ENCODE assay signal across 20 cellular contexts in the genomic region with DNA sequence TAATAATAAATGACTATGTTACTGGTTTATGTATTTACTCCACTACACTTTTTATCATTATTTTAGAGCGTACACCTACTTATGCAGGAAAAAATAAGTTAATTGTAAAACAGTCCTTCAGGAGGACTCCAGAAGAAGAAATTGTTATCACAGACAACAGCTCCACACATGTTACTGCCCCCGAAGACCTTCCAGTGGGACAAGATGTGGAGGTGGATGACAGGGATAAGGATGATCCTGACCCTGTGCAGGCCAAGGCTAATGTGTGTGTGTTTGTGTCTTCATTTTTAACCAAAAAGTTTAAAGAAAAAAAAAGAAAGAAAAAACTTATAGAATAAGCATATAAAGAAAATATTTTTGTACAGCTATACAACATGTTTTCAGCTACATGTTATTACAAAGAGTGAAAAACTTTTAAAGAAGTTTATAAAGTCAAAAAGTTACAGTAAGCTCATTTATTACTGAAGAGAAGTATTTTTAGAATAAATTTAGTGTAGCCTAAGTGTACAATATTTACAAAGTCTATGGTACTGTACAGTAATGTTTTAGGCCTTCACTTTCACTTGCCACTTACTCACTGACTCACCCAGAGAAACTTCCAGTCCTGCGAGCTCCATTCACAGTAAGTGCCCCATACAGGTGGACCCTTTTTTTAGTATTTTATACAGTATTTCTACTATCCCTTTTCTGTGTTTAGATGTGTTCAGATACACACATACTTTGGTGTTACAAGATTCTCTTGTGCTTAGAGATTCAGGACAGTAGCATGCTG. TPM values are rescaled to one million over a fixed set of nuclear protein-coding genes. Genes with fewer than 3 reads are reported as not detected.
DNase-seq lines count a peak whose midpoint lies in the region; ATAC-seq, FAIRE-seq and TF ChIP-seq lines count a peak whose summit lies in the region.
"Had no signal": no experiment of that assay in that cellular context is flagged by ENCODE, and none has a peak within 500 bp of the region (broad histone marks: within the 10 kb centered on the region; RNA-seq: fewer than 3 reads in every experiment).

No MANE protein-coding gene starts in this region.

- no peak overlapping the region for H3K4me3 Mint-ChIP-seq in T-cell
- H3K4me3 Mint-ChIP-seq: activated CD4-positive, alpha-beta memory T cell treated with anti-CD3 and anti-CD28 coated beads, Interleukin-2, amount 10 ng/mL, durations not matched to agents 7 days and 5 days; natural killer cell had no signal

- peak; percentile 39 for ATAC-seq in GM19351 (IDR thresholded peaks at IDR 0.05; ENCODE audit: unreplicated experiment)
- no peak for ATAC-seq in T-cell (replicated peaks in 1 of 4)
- ATAC-seq in HG03520 (IDR thresholded peaks at IDR 0.05; ENCODE audit: unreplicated experiment) = no peak
- no peak for ATAC-seq in gastrocnemius medialis
- ATAC-seq: natural killer cell, Panc1 had no signal

- peaks cover 17% of the 10 kb centered on the region for H3K36me3 Mint-ChIP-seq in T-cell
- H3K36me3 Mint-ChIP-seq: natural killer cell had no signal

- POLR2A ChIA-PET in T-cell (lab: Charles Lee) = no interaction called here

- FAIRE-seq in HTR-8/SVneo (lab: Jason Lieb, UNC) = peak; percentile 23
- FAIRE-seq: small intestine had no signal

- no peak overlapping the region for H3K4me3 ChIP-seq in epithelial cell of esophagus (ENCODE audit: low read length)
- H3K4me3 ChIP-seq in vagina = no peak overlapping the region
- H3K4me3 ChIP-seq in gastrocnemius medialis = no peak overlapping the region
- H3K4me3 ChIP-seq: transverse colon had no signal

- H3K36me3 ChIP-seq in vagina (no peaks in the 10 kb centered on the region), gastrocnemius medialis (no peaks in the 10 kb centered on the region)
- H3K36me3 ChIP-seq: transverse colon had no signal

- DNase-seq in ELR (ENCODE audit: low read depth) = peak; percentile 63
- no peak for DNase-seq in HTR-8/SVneo (ENCODE audit: insufficient read length, low spot score)
- peak; percentile 63 for DNase-seq in epithelial cell of esophagus (ENCODE audit: low read depth)
- no peak for DNase-seq in vagina (ENCODE audit: extremely low spot score in 2 of 2)
- DNase-seq in T-cell = no peak
- no peak for DNase-seq in gastrocnemius medialis
- DNase-seq: activated CD4-positive, alpha-beta memory T cell treated with anti-CD3 and anti-CD28 coated beads, Interleukin-2, amount 10 ng/mL, durations not matched to agents 7 days and 5 days; activated gamma-delta T cell; anterior cingulate cortex; cortex of kidney; natural killer cell; NCI-H2081; NCI-H69; posterior cingulate gyrus; small intestine; transverse colon had no signal

- peak overlapping the region in 1 of 2 donors; percentile 44 for H3K27ac Mint-ChIP-seq in T-cell
- H3K27ac Mint-ChIP-seq: activated CD4-positive, alpha-beta memory T cell treated with anti-CD3 and anti-CD28 coated beads, Interleukin-2, amount 10 ng/mL, durations not matched to agents 7 days and 5 days had no signal

- H3K27ac ChIP-seq in vagina (no peak overlapping the region), gastrocnemius medialis (no peak overlapping the region)
- H3K27ac ChIP-seq: epithelial cell of prostate, transverse colon had no signal

- TF ChIP-seq CTCF in epithelial cell of esophagus (IDR thresholded peaks at IDR 0.05; ENCODE audit: insufficient read depth, low read depth, low read length, missing control alignments) (no peak), vagina (IDR thresholded peaks at IDR 0.05) (no peak), gastrocnemius medialis (IDR thresholded peaks at IDR 0.05 in 4 of 5, conservative IDR thresholded peaks at IDR 0.05 in 1 of 5) (no peak)

- in situ Hi-C loops in gastrocnemius medialis (cut with MboI; ENCODE audit: low sequenced_read_pairs in 4 of 4) = no loop called here

- H3K9me3 ChIP-seq in vagina = no peaks in the 10 kb centered on the region
- no peaks in the 10 kb centered on the region for H3K9me3 ChIP-seq in gastrocnemius medialis
- H3K9me3 ChIP-seq: transverse colon had no signal

- intact Hi-C loops in vagina (cut with DNase I) = no loop called here
- intact Hi-C loops in gastrocnemius medialis (cut with DNase I; ENCODE audit: low total_unique reads) = no loop called here

- CTCF ChIA-PET in T-cell (lab: Charles Lee) = interaction anchor here (0.5 to 0.6 kb wide), 2 partner anchors 8 to 195 kb away, joined by 4 to 5 read pairs; no protein-coding TSS in a partner anchor

- H3K27me3 ChIP-seq in vagina = no peaks in the 10 kb centered on the region
- no peaks in the 10 kb centered on the region for H3K27me3 ChIP-seq in gastrocnemius medialis
- H3K27me3 ChIP-seq: transverse colon had no signal

- peaks cover 57 to 60% (median 59%) of the 10 kb centered on the region in 3 donors for H3K4me1 Mint-ChIP-seq in T-cell

- H3K4me1 ChIP-seq in vagina (peaks cover 22% of the 10 kb centered on the region), gastrocnemius medialis (peaks cover 15 to 16% of the 10 kb centered on the region in 2 donors)

- no peaks in the 10 kb centered on the region for H3K27me3 Mint-ChIP-seq in T-cell
- H3K27me3 Mint-ChIP-seq: activated CD4-positive, alpha-beta memory T cell treated with anti-CD3 and anti-CD28 coated beads, Interleukin-2, amount 10 ng/mL, durations not matched to agents 7 days and 5 days had no signal

- no peaks in the 10 kb centered on the region for H3K9me3 Mint-ChIP-seq in T-cell
- H3K9me3 Mint-ChIP-seq: activated CD4-positive, alpha-beta memory T cell treated with anti-CD3 and anti-CD28 coated beads, Interleukin-2, amount 10 ng/mL, durations not matched to agents 7 days and 5 days; natural killer cell had no signal

- no peak for TF ChIP-seq POLR2A in vagina (IDR thresholded peaks at IDR 0.05)
- TF ChIP-seq POLR2A in gastrocnemius medialis (IDR thresholded peaks at IDR 0.05) = no peak

RNA-seq across cellular contexts. Expression of a gene that starts 7.5 kb away (rescaled TPM):
- total RNA-seq in vagina (20.1 TPM), T-cell (10 to 100 TPM; 21.4 to 23.3 (median 21.8) TPM), gastrocnemius medialis (10 to 100 TPM; 19.7 to 28.9 (median 20.3) TPM)

RNA-seq across cellular contexts. Expression of a gene that starts 15.3 kb away (rescaled TPM):
- total RNA-seq in vagina (14.0 TPM), T-cell (10 to 100 TPM; 19.3 to 27.1 (median 21.4) TPM), gastrocnemius medialis (10 to 100 TPM; 12.8 to 26.7 (median 18.6) TPM)

Comparison
In these comparisons a context has a peak if more than half of its experiments do, and no peak if none do; other contexts are left out.
1. DNase-seq: peak in ELR (single experiment) and epithelial cell of esophagus (single experiment); none in HTR-8/SVneo (single experiment), vagina (0 of 2), T-cell (0 of 34) and gastrocnemius medialis (0 of 2).